ENCODE assay signal across 1 cellular context in genomic region chr11:43810929-43811596, GRCh38.
TF ChIP-seq lines count a peak whose summit lies in the region.

No MANE protein-coding gene starts in this region.

TF ChIP-seq in GM23338, 12 proteins besides CTCF, POLR2A, EP300 and RAD21 (continued from another document):
- TF ChIP-seq POLR2AphosphoS5 (IDR thresholded peaks at IDR 0.05; ENCODE audit: low read depth), result no peak
- TF ChIP-seq ETS1 (IDR thresholded peaks at IDR 0.05), result no peak
- no peak for TF ChIP-seq EZH2 (IDR thresholded peaks at IDR 0.05; ENCODE audit: low read depth, unreplicated experiment)
- TF ChIP-seq ZNF331 (CRISPR knock-in tag; IDR thresholded peaks at IDR 0.05; ENCODE audit: low read depth), result no peak
- TF ChIP-seq ZNF114 (CRISPR knock-in tag; IDR thresholded peaks at IDR 0.05), result no peak
